Comparison of ENCODE assay signal across 34 cellular contexts in the genomic region with DNA sequence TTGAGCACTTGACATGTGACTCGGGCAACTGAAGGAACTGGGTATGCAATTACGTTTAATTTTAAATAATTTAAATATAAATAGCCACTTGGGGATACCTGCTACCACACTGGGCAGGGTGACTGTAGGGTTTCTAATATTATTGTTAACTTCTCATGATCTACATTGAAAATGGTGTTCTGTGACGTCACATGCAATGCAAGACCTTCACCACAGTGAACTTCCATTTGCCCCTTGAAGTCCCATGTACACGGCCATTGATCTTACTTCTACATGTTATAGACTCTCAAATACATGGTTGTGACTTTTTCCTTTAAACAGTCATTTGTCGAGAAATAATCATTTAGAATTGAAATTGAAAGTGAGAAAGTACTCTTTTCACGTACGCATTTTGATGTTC.
DNase-seq lines count a peak whose midpoint lies in the region; ATAC-seq, FAIRE-seq and TF ChIP-seq lines count a peak whose summit lies in the region.
"Had no signal": no experiment of that assay in that cellular context is flagged by ENCODE, and none has a peak within 500 bp of the region (broad histone marks: within the 10 kb centered on the region; RNA-seq: fewer than 3 reads in every experiment).

No MANE protein-coding gene starts in this region.

- peak overlapping the region; percentile 54 for H3K27ac Mint-ChIP-seq in Calu3 (ENCODE audit: unreplicated experiment)
- no peak overlapping the region for H3K27ac Mint-ChIP-seq in nephron progenitor cell
- H3K27ac Mint-ChIP-seq: B cell; CD14-positive monocyte; CD4-positive, alpha-beta memory T cell; CD4-positive, alpha-beta T cell; CD4-positive, CD25-positive, alpha-beta regulatory T cell; CD8-positive, alpha-beta T cell had no signal

- H3K4me3 ChIP-seq in HepG2 (replicated peaks in 1 of 3; ENCODE audit: insufficient read depth in 1 of 3, low read depth in 2 of 3, low read length in 3 of 3) (no peak overlapping the region), right lobe of liver (no peak overlapping the region), esophagus muscularis mucosa (no peak overlapping the region)
- H3K4me3 ChIP-seq: A549; BLaER1; BLaER1 treated with 17β-estradiol and CSF1 and Interleukin-3, amounts not matched to agents 10 nM and 100 nM had no signal

- H3K27me3 ChIP-seq in HepG2 (ENCODE audit: control insufficient read depth in 1 of 2, insufficient read depth in 2 of 2, low read length in 2 of 2) (no peaks in the 10 kb centered on the region; a peak in 1 of 5 replicates), right lobe of liver (no peaks in the 10 kb centered on the region), esophagus muscularis mucosa (no peaks in the 10 kb centered on the region)
- H3K27me3 ChIP-seq: BE2C; BLaER1; BLaER1 treated with 17β-estradiol and CSF1 and Interleukin-3, amounts not matched to agents 10 nM and 100 nM had no signal

- ATAC-seq in HepG2 (no peak), right lobe of liver (no peak), GM18868 (IDR thresholded peaks at IDR 0.05; ENCODE audit: unreplicated experiment) (no peak)
- ATAC-seq: A549; CD8-positive, alpha-beta T cell had no signal

- DNase-seq in HepG2 (ENCODE audit: low spot score) (no peak), right lobe of liver (no peak), Caki2 (ENCODE audit: low read depth) (peak; percentile 9), Calu3 (no peak), esophagus muscularis mucosa (ENCODE audit: extremely low spot score) (peak; percentile 24), nephron progenitor cell (no peak)
- no peak for DNase-seq in stimulated activated CD8-positive, alpha-beta memory T cell treated with anti-CD3 and anti-CD28 coated beads, Interleukin-4, amount 100 ng/mL, for 48 hours
- DNase-seq: 8988T; AML-193; BE2C; C1 segment of cervical spinal cord; Caco-2; CD4-positive, alpha-beta memory T cell; CD4-positive, alpha-beta T cell; CD4-positive, CD25-positive, alpha-beta regulatory T cell; CD8-positive, alpha-beta memory T cell; CD8-positive, alpha-beta T cell; COR-L47; DMS 273 treated with DMSO at 0.1 percent for 48 hours; DMS153; DMS53; DMS79; DMS79 treated with DMSO at 0.1 percent for 48 hours; DND-41 had no signal

- H3K4me3 Mint-ChIP-seq in Calu3 (ENCODE audit: low read depth, unreplicated experiment): no peak overlapping the region
- no peak overlapping the region for H3K4me3 Mint-ChIP-seq in nephron progenitor cell
- H3K4me3 Mint-ChIP-seq: B cell; CD14-positive monocyte; CD4-positive, alpha-beta memory T cell; CD4-positive, alpha-beta T cell; CD4-positive, CD25-positive, alpha-beta regulatory T cell; CD8-positive, alpha-beta memory T cell; CD8-positive, alpha-beta T cell had no signal

- in situ Hi-C loops in HepG2 (cut with HindIII; ENCODE audit: extremely low pct_ligation_motif_present, low pct_unique_long_range_greater_than_20kb) (no loop called here), Caki2 (cut with HindIII; ENCODE audit: low pct_unique_long_range_greater_than_20kb, low sequenced_read_pairs) (no loop called here)

- H2AFZ ChIP-seq in HepG2 (ENCODE audit: low read length): no peak overlapping the region

- no peaks in the 10 kb centered on the region for H3K36me3 ChIP-seq in HepG2 (replicated peaks in 1 of 2; ENCODE audit: control insufficient read depth in 1 of 2, insufficient read depth in 2 of 2, low read length in 2 of 2)
- no peaks in the 10 kb centered on the region for H3K36me3 ChIP-seq in right lobe of liver
- H3K36me3 ChIP-seq in esophagus muscularis mucosa: no peaks in the 10 kb centered on the region
- H3K36me3 ChIP-seq: BE2C had no signal

- H3K27me3 Mint-ChIP-seq in Calu3 (ENCODE audit: unreplicated experiment) (no peaks in the 10 kb centered on the region), nephron progenitor cell (ENCODE audit: low read depth, poor library complexity) (peaks cover 2% of the 10 kb centered on the region)
- H3K27me3 Mint-ChIP-seq: B cell; CD4-positive, alpha-beta memory T cell; CD4-positive, alpha-beta T cell; CD4-positive, CD25-positive, alpha-beta regulatory T cell; CD8-positive, alpha-beta memory T cell had no signal

- no peak for TF ChIP-seq EP300 in HepG2 (IDR thresholded peaks at IDR 0.05; ENCODE audit: low read depth in 2 of 2, low read length in 2 of 2)
- no peak for TF ChIP-seq EP300 in HepG2 (CRISPR knock-in tag; IDR thresholded peaks at IDR 0.05; ENCODE audit: borderline replicate concordance)
- TF ChIP-seq EP300 in esophagus muscularis mucosa (IDR thresholded peaks at IDR 0.05): no peak

- no peak overlapping the region for H3K4me2 ChIP-seq in HepG2 (ENCODE audit: low read depth, low read length)
- H3K4me2 ChIP-seq: A549, BLaER1 had no signal

- no peak for FAIRE-seq in HepG2 (lab: Jason Lieb, UNC)
- FAIRE-seq: A204.1, A549, D721Med had no signal

- BruUV-seq in HepG2 (replicated peaks; lab: Mats Ljungman, UMichigan) (no TSS peak), Calu3 (replicated peaks; lab: Mats Ljungman, UMichigan) (no TSS peak)

- no peak for TF ChIP-seq CTCF in HepG2 (CRISPR knock-in tag; IDR thresholded peaks at IDR 0.05)
- no peak for TF ChIP-seq CTCF in right lobe of liver (IDR thresholded peaks at IDR 0.05)
- TF ChIP-seq CTCF in Calu3 (IDR thresholded peaks at IDR 0.05; ENCODE audit: unreplicated experiment): no peak
- no peak for TF ChIP-seq CTCF in esophagus muscularis mucosa (IDR thresholded peaks at IDR 0.05)
- TF ChIP-seq CTCF in nephron progenitor cell (IDR thresholded peaks at IDR 0.05): no peak

- H3K4me1 Mint-ChIP-seq in Calu3 (ENCODE audit: low read depth, unreplicated experiment) (no peaks in the 10 kb centered on the region), nephron progenitor cell (peaks cover 3% of the 10 kb centered on the region)

- H3K36me3 Mint-ChIP-seq in Calu3 (ENCODE audit: insufficient read depth, unreplicated experiment) (no peaks in the 10 kb centered on the region), nephron progenitor cell (ENCODE audit: low read depth) (no peaks in the 10 kb centered on the region)
- H3K36me3 Mint-ChIP-seq: CD14-positive monocyte had no signal

- H3K27ac ChIP-seq in HepG2 (ENCODE audit: extremely low read length, insufficient read depth, low read length): no peak overlapping the region
- H3K27ac ChIP-seq in right lobe of liver: no peak overlapping the region
- no peak overlapping the region for H3K27ac ChIP-seq in esophagus muscularis mucosa (replicated peaks in 1 of 4)
- H3K27ac ChIP-seq: 22Rv1; A549; BLaER1; BLaER1 treated with 17β-estradiol and CSF1 and Interleukin-3, amounts not matched to agents 10 nM and 100 nM; C4-2B had no signal

- H3K4me1 ChIP-seq in HepG2 (ENCODE audit: insufficient read depth, low read length): no peaks in the 10 kb centered on the region
- no peaks in the 10 kb centered on the region for H3K4me1 ChIP-seq in right lobe of liver
- no peaks in the 10 kb centered on the region for H3K4me1 ChIP-seq in esophagus muscularis mucosa

- H3K9me3 ChIP-seq in HepG2 (ENCODE audit: low read length) (peaks cover 11% of the 10 kb centered on the region; the same call in 1 of the 2 replicates), right lobe of liver (no peaks in the 10 kb centered on the region), esophagus muscularis mucosa (no peaks in the 10 kb centered on the region)
- H3K9me3 ChIP-seq: A549, BE2C, Caco-2 had no signal

- TF ChIP-seq POLR2A in HepG2 (IDR thresholded peaks at IDR 0.05; ENCODE audit: insufficient read depth in 1 of 2, low read depth in 2 of 2, low read length in 2 of 2) (no peak), right lobe of liver (IDR thresholded peaks at IDR 0.05) (no peak), esophagus muscularis mucosa (IDR thresholded peaks at IDR 0.05; ENCODE audit: low read depth) (no peak)

- WGBS in HepG2 (ENCODE audit: low lambda C conversion rate): 65% methylated on average over 7 of the region's 7 CpGs
- WGBS in right lobe of liver (ENCODE audit: insufficient coverage, low coverage, low lambda C conversion rate, missing lambda C conversion rate): 86% methylated on average over 7 of the region's 7 CpGs
- WGBS in esophagus muscularis mucosa: 82% methylated on average over 7 of the region's 7 CpGs

- intact Hi-C loops in HepG2 (cut with micrococcal nuclease; ENCODE audit: unreplicated experiment): no loop called here
- intact Hi-C loops in right lobe of liver (cut with DNase I): no loop called here
- intact Hi-C loops in Calu3 (cut with micrococcal nuclease; ENCODE audit: unreplicated experiment): loop anchor here (5.0 kb wide), 1 partner anchor 551 kb away; no protein-coding TSS in a partner anchor
- intact Hi-C loops in esophagus muscularis mucosa (cut with DNase I): no loop called here

- H4K20me1 ChIP-seq in HepG2 (ENCODE audit: insufficient read depth, low read length): no peaks in the 10 kb centered on the region
- H4K20me1 ChIP-seq: BLaER1 had no signal

- POLR2A ChIA-PET in HepG2 (lab: Yijun Ruan, JAX): no interaction called here

- CTCF ChIA-PET in HepG2 (lab: Yijun Ruan, JAX; ENCODE audit: low intra/inter-chr PET ratio, low total read pairs): no interaction called here
- CTCF ChIA-PET in Calu3 (lab: Charles Lee): no interaction called here

- peaks cover 15% of the 10 kb centered on the region for H3K9me3 Mint-ChIP-seq in Calu3 (ENCODE audit: low read depth, unreplicated experiment)
- no peaks in the 10 kb centered on the region for H3K9me3 Mint-ChIP-seq in nephron progenitor cell
- H3K9me3 Mint-ChIP-seq: CD4-positive, CD25-positive, alpha-beta regulatory T cell had no signal

- no peaks in the 10 kb centered on the region for H3K79me2 ChIP-seq in HepG2 (ENCODE audit: insufficient read depth, low read length)

- no peak overlapping the region for H3K9ac ChIP-seq in HepG2 (ENCODE audit: insufficient read depth, low read depth, low read length)
- H3K9ac ChIP-seq: BLaER1; BLaER1 treated with 17β-estradiol and CSF1 and Interleukin-3, amounts not matched to agents 10 nM and 100 nM had no signal

- TF ChIP-seq RAD21 in HepG2 (CRISPR knock-in tag; IDR thresholded peaks at IDR 0.05): no peak

TF ChIP-seq in HepG2, 621 proteins besides CTCF, POLR2A, EP300 and RAD21:
- TF ChIP-seq, protein P1, sequence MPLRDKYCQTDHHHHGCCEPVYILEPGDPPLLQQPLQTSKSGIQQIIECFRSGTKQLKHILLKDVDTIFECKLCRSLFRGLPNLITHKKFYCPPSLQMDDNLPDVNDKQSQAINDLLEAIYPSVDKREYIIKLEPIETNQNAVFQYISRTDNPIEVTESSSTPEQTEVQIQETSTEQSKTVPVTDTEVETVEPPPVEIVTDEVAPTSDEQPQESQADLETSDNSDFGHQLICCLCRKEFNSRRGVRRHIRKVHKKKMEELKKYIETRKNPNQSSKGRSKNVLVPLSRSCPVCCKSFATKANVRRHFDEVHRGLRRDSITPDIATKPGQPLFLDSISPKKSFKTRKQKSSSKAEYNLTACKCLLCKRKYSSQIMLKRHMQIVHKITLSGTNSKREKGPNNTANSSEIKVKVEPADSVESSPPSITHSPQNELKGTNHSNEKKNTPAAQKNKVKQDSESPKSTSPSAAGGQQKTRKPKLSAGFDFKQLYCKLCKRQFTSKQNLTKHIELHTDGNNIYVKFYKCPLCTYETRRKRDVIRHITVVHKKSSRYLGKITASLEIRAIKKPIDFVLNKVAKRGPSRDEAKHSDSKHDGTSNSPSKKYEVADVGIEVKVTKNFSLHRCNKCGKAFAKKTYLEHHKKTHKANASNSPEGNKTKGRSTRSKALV (CRISPR knock-in tag; IDR thresholded peaks at IDR 0.05): no peak
- TF ChIP-seq CREB1 (IDR thresholded peaks at IDR 0.05) (peak; percentile 92), CREB1 (CRISPR knock-in tag; IDR thresholded peaks at IDR 0.05) (no peak)

Comparison
In these comparisons a context has a peak if more than half of its experiments do, and no peak if none do; other contexts are left out.
1. DNase-seq: peak in Caki2 (single experiment) and esophagus muscularis mucosa (single experiment); none in HepG2 (single experiment), right lobe of liver (0 of 3), Calu3 (single experiment), stimulated activated CD8-positive, alpha-beta memory T cell treated with anti-CD3 and anti-CD28 coated beads, Interleukin-4, amount 100 ng/mL, for 48 hours (single experiment) and nephron progenitor cell (single experiment).